1 cellular context compared by ENCODE assay signal in genomic region chr2:61016392-61017002, GRCh38.
A peak's percentile ranks its signal among the peaks of the same experiment; 100 is the strongest.
TF ChIP-seq lines count a peak whose summit lies in the region.

No MANE protein-coding gene starts in this region.

TF ChIP-seq in K562, 482 proteins besides CTCF, POLR2A, EP300 and RAD21:
- TF ChIP-seq DPF2 (IDR thresholded peaks at IDR 0.05), result no peak
- 0 out of 2 replicates have a peak, but pooled peaks have one; percentile 15 for TF ChIP-seq GATA2 (CRISPR knock-in tag; IDR thresholded peaks at IDR 0.05)
- TF ChIP-seq RBM25 (IDR thresholded peaks at IDR 0.05; ENCODE audit: low read depth, low read length, severe bottlenecking), result peak; percentile 22
- no peak for TF ChIP-seq SREBF2 (CRISPR knock-in tag; IDR thresholded peaks at IDR 0.05)
- TF ChIP-seq ZBTB11 (CRISPR knock-in tag; IDR thresholded peaks at IDR 0.05), result 0 out of 6 replicates have a peak, but pooled peaks of 1 of the 3 experiments have one; percentile 58
- 0 out of 2 replicates have a peak, but pooled peaks have one; percentile 24 for TF ChIP-seq AFF4 (CRISPR knock-in tag; IDR thresholded peaks at IDR 0.05)
TF ChIP-seq in K562: peak in this region for 4.
